In the genomic region with DNA sequence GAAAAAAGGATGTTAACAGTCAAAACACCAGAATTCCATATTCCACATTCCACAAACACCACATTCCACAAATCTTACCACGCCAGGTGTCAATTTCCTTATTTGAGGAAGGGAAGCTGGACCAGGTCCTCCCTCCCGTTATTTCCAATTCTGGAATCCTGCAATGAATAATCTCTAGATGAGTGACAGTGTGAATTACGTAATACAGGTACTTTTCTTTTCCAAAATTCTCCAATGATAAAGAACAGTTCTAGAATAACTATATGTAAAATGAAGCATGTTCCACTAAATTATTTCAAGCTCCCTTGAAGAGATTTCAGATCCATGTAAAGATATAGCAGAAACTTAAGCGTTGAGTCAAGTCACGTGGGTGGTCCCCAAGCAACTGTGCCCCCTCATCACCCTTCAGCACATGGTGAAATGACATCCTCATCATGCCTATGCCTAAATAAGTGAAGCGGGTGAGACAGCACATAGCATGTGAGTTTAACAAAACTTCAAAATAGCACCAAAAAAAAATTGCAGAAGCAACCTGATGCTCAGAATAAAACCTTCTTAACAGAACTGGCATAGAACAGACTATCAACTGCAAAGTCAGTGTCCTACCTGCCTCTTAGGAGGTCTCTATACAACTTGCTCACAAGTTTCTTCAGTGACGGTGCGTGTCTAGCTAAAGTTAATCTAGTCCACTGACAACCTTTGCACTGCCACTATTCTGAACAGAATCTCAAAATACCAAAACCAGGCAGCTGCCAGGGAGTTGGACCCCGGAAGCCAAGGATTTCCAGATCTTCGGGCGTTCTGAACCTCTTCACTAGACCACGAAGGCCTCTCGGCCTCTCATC, we compare ENCODE assay signal across 8 cellular contexts. TPM values are rescaled to one million over a fixed set of nuclear protein-coding genes. Genes with fewer than 3 reads are reported as not detected.
A peak's percentile ranks its signal among the peaks of the same experiment; 100 is the strongest.
DNase-seq lines count a peak whose midpoint lies in the region; ATAC-seq and TF ChIP-seq lines count a peak whose summit lies in the region.

No MANE protein-coding gene starts in this region.

- peak; percentile 3 for ATAC-seq in HG02970 (IDR thresholded peaks at IDR 0.05; ENCODE audit: low FRiP score, unreplicated experiment)
- ATAC-seq in naive thymus-derived CD4-positive, alpha-beta T cell: peak; percentile 1

- in situ Hi-C loops in SK-MEL-5 (cut with HindIII; ENCODE audit: low pct_unique_long_range_greater_than_20kb, low sequenced_read_pairs): no loop called here

- H3K4me3 ChIP-seq in epithelial cell of esophagus (ENCODE audit: low read length): peak overlapping the region; percentile 83
- H3K4me3 ChIP-seq in naive thymus-derived CD4-positive, alpha-beta T cell (ENCODE audit: low read length): peak overlapping the region; percentile 76

- TF ChIP-seq CTCF in epithelial cell of esophagus (IDR thresholded peaks at IDR 0.05; ENCODE audit: insufficient read depth, low read depth, low read length, missing control alignments): no peak

- peaks cover 4 to 36% (median 19%) of the 10 kb centered on the region in 5 donors for H3K36me3 Mint-ChIP-seq in naive thymus-derived CD4-positive, alpha-beta T cell

- DNase-seq in DMS79 treated with DMSO at 0.1 percent for 48 hours (lab: John Stamatoyannopoulos, UW): peak; percentile 13
- DNase-seq in DMS79 (lab: John Stamatoyannopoulos, UW): no peak
- DNase-seq in SK-MEL-5 (ENCODE audit: low read depth, low spot score): peak; percentile 4
- DNase-seq in epithelial cell of esophagus (ENCODE audit: low read depth): peak; percentile 14
- DNase-seq in naive thymus-derived CD4-positive, alpha-beta T cell: peak in 5 of 9 donors; percentile 7 to 28 (median 15)
- DNase-seq in NCI-H774 (lab: John Stamatoyannopoulos, UW): no peak
- DNase-seq in Ammon's horn (ENCODE audit: low spot score): no peak

- intact Hi-C loops in naive thymus-derived CD4-positive, alpha-beta T cell (cut with micrococcal nuclease): loop anchor here (1.0 to 2.0 kb wide), 15 partner anchors 14 to 1022 kb away; a partner anchor contains a TSS

- peak overlapping the region; percentile 86 to 96 (median 92) for H3K4me3 Mint-ChIP-seq in naive thymus-derived CD4-positive, alpha-beta T cell

- peaks cover 9 to 27% of the 10 kb centered on the region in 2 donors for H3K4me1 ChIP-seq in naive thymus-derived CD4-positive, alpha-beta T cell (ENCODE audit: control insufficient read depth in 2 of 2, insufficient read depth in 2 of 2, low read length in 2 of 2)

- no peaks in the 10 kb centered on the region for H3K27me3 Mint-ChIP-seq in naive thymus-derived CD4-positive, alpha-beta T cell

- H3K36me3 ChIP-seq in naive thymus-derived CD4-positive, alpha-beta T cell (ENCODE audit: control insufficient read depth in 2 of 3, insufficient read depth in 3 of 3, low read length in 3 of 3): peaks cover 5 to 24% (median 7%) of the 10 kb centered on the region in 3 experiments

- peaks cover 31 to 67% (median 53%) of the 10 kb centered on the region in 7 donors for H3K4me1 Mint-ChIP-seq in naive thymus-derived CD4-positive, alpha-beta T cell

- POLR2A ChIA-PET in naive thymus-derived CD4-positive, alpha-beta T cell (lab: Charles Lee): interaction anchor here (0.6 to 3.9 kb wide), 13 partner anchors 13 to 109 kb away, joined by 3 to 19 read pairs (median 4); a partner anchor contains a TSS

- H3K27ac Mint-ChIP-seq in naive thymus-derived CD4-positive, alpha-beta T cell: peak overlapping the region; percentile 82 to 95 (median 89)

- peak overlapping the region; percentile 84 for H3K27ac ChIP-seq in naive thymus-derived CD4-positive, alpha-beta T cell (ENCODE audit: low read depth, low read length)

- CTCF ChIA-PET in naive thymus-derived CD4-positive, alpha-beta T cell (lab: Charles Lee): interaction anchor here (0.7 to 1.0 kb wide), 5 partner anchors 13 to 238 kb away, joined by 3 to 5 read pairs (median 3); no protein-coding TSS in a partner anchor

- H3K27me3 ChIP-seq in naive thymus-derived CD4-positive, alpha-beta T cell (ENCODE audit: control insufficient read depth in 2 of 2, insufficient read depth in 2 of 2, low read length in 2 of 2): no peaks in the 10 kb centered on the region

- H3K9me3 Mint-ChIP-seq in naive thymus-derived CD4-positive, alpha-beta T cell: peaks cover 0 to 1% (median 0%) of the 10 kb centered on the region in 11 donors

- H3K9me3 ChIP-seq in naive thymus-derived CD4-positive, alpha-beta T cell (ENCODE audit: control insufficient read depth in 2 of 3, low read length in 3 of 3): no peaks in the 10 kb centered on the region

RNA-seq across cellular contexts. Expression of a gene that starts 0.9 kb away (rescaled TPM):
- 14.5 and 15.9 TPM in 2 replicates for total RNA-seq in SK-MEL-5 (2014; rRNA removed; shearing (Covaris generic))
- polyA plus RNA-seq in SK-MEL-5 (2015; cell fraction: cytosol; rRNA removed): 17.7 and 24.5 TPM in 2 replicates
- polyA plus RNA-seq in SK-MEL-5 (2015; cell fraction: nucleus; rRNA removed): 40.7 and 50.0 TPM in 2 replicates
- total RNA-seq in naive thymus-derived CD4-positive, alpha-beta T cell: 10 to 100 TPM; 40.4 to 81.3 (median 56.2) TPM
- 10 to 100 TPM; 24.4 to 42.3 TPM for polyA plus RNA-seq in naive thymus-derived CD4-positive, alpha-beta T cell

Comparison
In these comparisons a context has a peak if more than half of its experiments do, and no peak if none do; other contexts are left out.
1. DNase-seq: peak in DMS79 treated with DMSO at 0.1 percent for 48 hours (single experiment), SK-MEL-5 (single experiment), epithelial cell of esophagus (single experiment) and naive thymus-derived CD4-positive, alpha-beta T cell (5 of 9); none in DMS79 (single experiment), NCI-H774 (single experiment) and Ammon's horn (single experiment).